8 cellular contexts compared by ENCODE assay signal in the genomic region with DNA sequence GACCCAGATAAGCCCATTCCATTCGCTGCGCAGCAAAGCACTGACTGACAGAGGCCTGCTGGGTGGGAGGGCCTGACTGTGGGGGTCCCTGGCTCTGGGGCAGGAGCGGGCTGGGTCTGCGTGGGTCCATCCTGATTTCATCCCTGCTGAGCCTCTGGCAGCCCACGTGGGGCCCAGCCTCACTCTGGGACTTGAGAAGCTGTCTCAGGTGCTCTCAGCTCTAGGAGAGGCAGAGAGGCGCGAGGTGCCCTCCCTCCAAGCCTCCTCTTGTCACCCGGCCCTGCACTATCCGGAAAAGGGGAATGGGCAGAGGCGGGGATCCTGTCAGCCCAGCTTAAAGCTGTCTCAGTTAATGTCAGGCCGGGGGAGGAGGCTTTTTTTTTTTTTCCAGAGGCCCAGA. TPM values are rescaled to one million over a fixed set of nuclear protein-coding genes. Genes with fewer than 3 reads are reported as not detected.
A peak's percentile ranks its signal among the peaks of the same experiment; 100 is the strongest.
DNase-seq lines count a peak whose midpoint lies in the region; ATAC-seq and TF ChIP-seq lines count a peak whose summit lies in the region.

No MANE protein-coding gene starts in this region.

- H3K4me1 ChIP-seq in iPS-20b (ENCODE audit: insufficient read depth, low read length) (peaks cover 7% of the 10 kb centered on the region; the same call in 1 of the 2 replicates), thoracic aorta (ENCODE audit: control insufficient read depth in 1 of 2, low read depth in 2 of 2) (peaks cover 21 to 28% of the 10 kb centered on the region in 2 donors)

- peaks cover 6% of the 10 kb centered on the region for H3K4me1 Mint-ChIP-seq in activated T-cell treated with anti-CD3 and anti-CD28 coated beads, Interleukin-2, amount 50 U/mL, for 72 hours (ENCODE audit: low read depth)
- peaks cover 12% of the 10 kb centered on the region for H3K4me1 Mint-ChIP-seq in activated T-helper 1 cell treated with anti-CD3 and anti-CD28 coated beads, Interleukin-12 subunit alpha, Interleukin-12 subunit beta, Interleukin-2, Interleukin-4 antibody, amounts not matched to agents 30 ng/mL and 10 ng/mL and 1 ng/mL, durations not matched to agents 14 hours and 24 hours and 36 hours (ENCODE audit: low read depth)

- no peak for ATAC-seq in activated T-cell treated with anti-CD3 and anti-CD28 coated beads, Interleukin-2, amount 50 U/mL, for 72 hours (replicated peaks in 1 of 2)
- ATAC-seq in thoracic aorta (ENCODE audit: insufficient number of reproducible peaks, low FRiP score, low read depth), result peak; percentile 1

- no peak for TF ChIP-seq CTCF in thoracic aorta (IDR thresholded peaks at IDR 0.05)

- H3K36me3 ChIP-seq in iPS-20b (ENCODE audit: insufficient read depth, low read depth, low read length), result no peaks in the 10 kb centered on the region
- H3K36me3 ChIP-seq in thoracic aorta, result no peaks in the 10 kb centered on the region

- peaks cover 15% of the 10 kb centered on the region; the same call in 1 of the 2 replicates for H3K27me3 ChIP-seq in iPS-20b (ENCODE audit: insufficient read depth, low read length)
- no peaks in the 10 kb centered on the region for H3K27me3 ChIP-seq in thoracic aorta (replicated peaks; ENCODE audit: insufficient read depth)

- H3K9me3 ChIP-seq in iPS-20b (ENCODE audit: insufficient read depth, low read depth, low read length) (no peaks in the 10 kb centered on the region), thoracic aorta (no peaks in the 10 kb centered on the region)

- no peaks in the 10 kb centered on the region for H3K27me3 Mint-ChIP-seq in activated T-cell treated with anti-CD3 and anti-CD28 coated beads, Interleukin-2, amount 50 U/mL, for 72 hours (ENCODE audit: low read depth)
- H3K27me3 Mint-ChIP-seq in activated T-helper 1 cell treated with anti-CD3 and anti-CD28 coated beads, Interleukin-12 subunit alpha, Interleukin-12 subunit beta, Interleukin-2, Interleukin-4 antibody, amounts not matched to agents 30 ng/mL and 10 ng/mL and 1 ng/mL, durations not matched to agents 14 hours and 24 hours and 36 hours (ENCODE audit: insufficient read depth), result peaks cover 16% of the 10 kb centered on the region

- H3K36me3 Mint-ChIP-seq in activated T-cell treated with anti-CD3 and anti-CD28 coated beads, Interleukin-2, amount 50 U/mL, for 72 hours (ENCODE audit: insufficient read depth in 2 of 2), result no peaks in the 10 kb centered on the region
- H3K36me3 Mint-ChIP-seq in activated T-helper 1 cell treated with anti-CD3 and anti-CD28 coated beads, Interleukin-12 subunit alpha, Interleukin-12 subunit beta, Interleukin-2, Interleukin-4 antibody, amounts not matched to agents 30 ng/mL and 10 ng/mL and 1 ng/mL, durations not matched to agents 14 hours and 24 hours and 36 hours (ENCODE audit: low read depth), result no peaks in the 10 kb centered on the region

- H3K9me3 Mint-ChIP-seq in activated T-cell treated with anti-CD3 and anti-CD28 coated beads, Interleukin-2, amount 50 U/mL, for 72 hours, result no peaks in the 10 kb centered on the region
- no peaks in the 10 kb centered on the region for H3K9me3 Mint-ChIP-seq in activated T-helper 1 cell treated with anti-CD3 and anti-CD28 coated beads, Interleukin-12 subunit alpha, Interleukin-12 subunit beta, Interleukin-2, Interleukin-4 antibody, amounts not matched to agents 30 ng/mL and 10 ng/mL and 1 ng/mL, durations not matched to agents 14 hours and 24 hours and 36 hours

- intact Hi-C loops in activated T-helper 1 cell treated with anti-CD3 and anti-CD28 coated beads, Interleukin-12 subunit alpha, Interleukin-12 subunit beta, Interleukin-2, Interleukin-4 antibody, amounts not matched to agents 30 ng/mL and 10 ng/mL and 1 ng/mL, durations not matched to agents 14 hours and 24 hours and 36 hours (cut with micrococcal nuclease), result loop anchor here (10.0 kb wide), 1 partner anchor 331 kb away; no protein-coding TSS in a partner anchor
- intact Hi-C loops in posterior vena cava (cut with DNase I), result no loop called here

- no peak overlapping the region for H3K9ac ChIP-seq in iPS-20b (ENCODE audit: low read depth, low read length)

- no peak for DNase-seq in activated T-cell treated with anti-CD3 and anti-CD28 coated beads, Interleukin-2, amount 50 U/mL, for 72 hours
- DNase-seq in activated T-cell treated with anti-CD3 and anti-CD28 coated beads, Interleukin-2, amount 50 U/mL, for 48 hours, result no peak
- no peak for DNase-seq in activated T-helper 1 cell treated with anti-CD3 and anti-CD28 coated beads, Interleukin-12 subunit alpha, Interleukin-12 subunit beta, Interleukin-2, Interleukin-4 antibody, amounts not matched to agents 30 ng/mL and 10 ng/mL and 1 ng/mL, durations not matched to agents 14 hours and 24 hours and 36 hours (ENCODE audit: low spot score)
- DNase-seq in thoracic aorta (ENCODE audit: low spot score) (no peak), DMS114 treated with DMSO at 0.1 percent for 48 hours (lab: John Stamatoyannopoulos, UW; ENCODE audit: unreplicated experiment) (no peak), DMS153 treated with DMSO at 0.1 percent for 48 hours (lab: John Stamatoyannopoulos, UW; ENCODE audit: unreplicated experiment) (no peak), posterior vena cava (ENCODE audit: low spot score) (no peak)

- no peak overlapping the region for H3K27ac ChIP-seq in iPS-20b (ENCODE audit: low read length)
- H3K27ac ChIP-seq in thoracic aorta, result peak overlapping the region in 1 of 2 donors; percentile 30

- H3K27ac Mint-ChIP-seq in activated T-cell treated with anti-CD3 and anti-CD28 coated beads, Interleukin-2, amount 50 U/mL, for 72 hours, result no peak overlapping the region
- no peak overlapping the region for H3K27ac Mint-ChIP-seq in activated T-helper 1 cell treated with anti-CD3 and anti-CD28 coated beads, Interleukin-12 subunit alpha, Interleukin-12 subunit beta, Interleukin-2, Interleukin-4 antibody, amounts not matched to agents 30 ng/mL and 10 ng/mL and 1 ng/mL, durations not matched to agents 14 hours and 24 hours and 36 hours

- peak overlapping the region; percentile 58 to 73 for H3K4me3 Mint-ChIP-seq in activated T-cell treated with anti-CD3 and anti-CD28 coated beads, Interleukin-2, amount 50 U/mL, for 72 hours
- peak overlapping the region; percentile 11 for H3K4me3 Mint-ChIP-seq in activated T-helper 1 cell treated with anti-CD3 and anti-CD28 coated beads, Interleukin-12 subunit alpha, Interleukin-12 subunit beta, Interleukin-2, Interleukin-4 antibody, amounts not matched to agents 30 ng/mL and 10 ng/mL and 1 ng/mL, durations not matched to agents 14 hours and 24 hours and 36 hours

- H3K4me3 ChIP-seq in iPS-20b (ENCODE audit: low read length), result peak overlapping the region; percentile 84; the same call in 1 of the 2 replicates
- peak overlapping the region; percentile 90 for H3K4me3 ChIP-seq in thoracic aorta

RNA-seq across cellular contexts. Expression of gene ABCB9, which starts 0.9 kb away (rescaled TPM):
- total RNA-seq in activated T-cell treated with anti-CD3 and anti-CD28 coated beads, Interleukin-2, amount 50 U/mL, for 72 hours, result 1 to 10 TPM; 4.9 to 7.0 TPM
- 3.8 and 4.4 TPM in 2 replicates for total RNA-seq in activated T-helper 1 cell treated with anti-CD3 and anti-CD28 coated beads, Interleukin-12 subunit alpha, Interleukin-12 subunit beta, Interleukin-2, Interleukin-4 antibody, amounts not matched to agents 30 ng/mL and 10 ng/mL and 1 ng/mL, durations not matched to agents 14 hours and 24 hours and 36 hours
- total RNA-seq in thoracic aorta (1 to 10 TPM; 6.3 to 7.0 TPM), posterior vena cava (1 to 10 TPM; 3.4 to 5.3 TPM)

RNA-seq across cellular contexts. Expression of gene OGFOD2, which starts 9.7 kb away (rescaled TPM):
- 10 to 100 TPM; 26.6 to 32.5 TPM for total RNA-seq in activated T-cell treated with anti-CD3 and anti-CD28 coated beads, Interleukin-2, amount 50 U/mL, for 72 hours
- 18.0 and 22.1 TPM in 2 replicates for total RNA-seq in activated T-helper 1 cell treated with anti-CD3 and anti-CD28 coated beads, Interleukin-12 subunit alpha, Interleukin-12 subunit beta, Interleukin-2, Interleukin-4 antibody, amounts not matched to agents 30 ng/mL and 10 ng/mL and 1 ng/mL, durations not matched to agents 14 hours and 24 hours and 36 hours
- total RNA-seq in thoracic aorta (1 to 10 TPM; 6.6 to 9.6 TPM), posterior vena cava (1 to 10 TPM; 7.6 to 9.6 TPM)

RNA-seq across cellular contexts. Expression of gene ARL6IP4, which starts 15.1 kb away (rescaled TPM):
- 100 to 1,000 TPM; 183 to 187 TPM for total RNA-seq in activated T-cell treated with anti-CD3 and anti-CD28 coated beads, Interleukin-2, amount 50 U/mL, for 72 hours
- total RNA-seq in activated T-helper 1 cell treated with anti-CD3 and anti-CD28 coated beads, Interleukin-12 subunit alpha, Interleukin-12 subunit beta, Interleukin-2, Interleukin-4 antibody, amounts not matched to agents 30 ng/mL and 10 ng/mL and 1 ng/mL, durations not matched to agents 14 hours and 24 hours and 36 hours, result 154 and 155 TPM in 2 replicates
- total RNA-seq in thoracic aorta (100 to 1,000 TPM; 173 to 228 TPM), posterior vena cava (100 to 1,000 TPM; 125 to 132 TPM)
